Comparison of ENCODE assay signal across 7 cellular contexts in the genomic region with DNA sequence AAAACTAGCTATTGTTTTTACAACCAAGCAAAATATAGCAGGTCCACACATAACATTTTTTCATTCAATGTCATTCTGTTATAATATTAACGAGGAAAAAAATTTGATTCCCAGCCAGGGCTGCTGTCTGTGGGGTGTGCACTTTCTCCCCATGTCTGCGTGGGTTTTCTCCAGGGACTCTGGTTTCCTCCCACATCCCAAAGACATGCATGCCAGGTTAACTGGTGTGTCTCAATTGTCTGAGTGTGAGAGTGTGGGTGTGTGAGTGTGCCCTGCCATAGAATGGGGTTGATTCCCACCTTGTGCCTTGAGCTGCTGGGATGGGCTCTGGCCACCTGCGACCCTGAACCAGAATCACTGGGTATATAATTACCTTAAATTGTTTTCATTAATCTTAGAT.
"Had no signal": no experiment of that assay in that cellular context is flagged by ENCODE, and none has a peak within 500 bp of the region (broad histone marks: within the 10 kb centered on the region; RNA-seq: fewer than 3 reads in every experiment).

No MANE protein-coding gene starts in this region.

- H3K9ac ChIP-seq: KMS-11 had no signal

- H3K4me3 ChIP-seq: K562 had no signal

- H3K27ac ChIP-seq: HL-60, KMS-11 had no signal

- DNase-seq: IMR-90, KBM-7, KG1 had no signal

- H3K4me2 ChIP-seq: KMS-11 had no signal

- H3K4me1 Mint-ChIP-seq: IgD-negative memory B cell had no signal

- H3K27ac Mint-ChIP-seq: IgD-negative memory B cell had no signal

- H3K4me3 Mint-ChIP-seq: IgD-negative memory B cell had no signal
